8 cellular contexts compared by ENCODE assay signal in genomic region chr11:105609341-105609781, GRCh38. TPM values are rescaled to one million over a fixed set of nuclear protein-coding genes. Genes with fewer than 3 reads are reported as not detected.
DNase-seq lines count a peak whose midpoint lies in the region; ATAC-seq and TF ChIP-seq lines count a peak whose summit lies in the region.

No MANE protein-coding gene starts in this region.

- peak; percentile 79 for ATAC-seq in GM18858 (IDR thresholded peaks at IDR 0.05; ENCODE audit: unreplicated experiment)
- ATAC-seq in HG03135 (IDR thresholded peaks at IDR 0.05; ENCODE audit: unreplicated experiment) = peak; percentile 85

- intact Hi-C loops in CD14-positive monocyte (cut with micrococcal nuclease) = no loop called here

- peaks cover 37 to 40% (median 38%) of the 10 kb centered on the region in 3 donors for H3K27me3 Mint-ChIP-seq in CD14-positive monocyte (ENCODE audit: low read depth in 3 of 3)

- peaks cover 21% of the 10 kb centered on the region for H3K4me1 Mint-ChIP-seq in CD14-positive monocyte

- H3K27ac Mint-ChIP-seq in CD14-positive monocyte = no peak overlapping the region

- H3K9me3 Mint-ChIP-seq in CD14-positive monocyte = peaks cover 0 to 15% (median 5%) of the 10 kb centered on the region in 7 donors

- peak overlapping the region; percentile 31 to 88 for H3K4me3 Mint-ChIP-seq in CD14-positive monocyte

- DNase-seq in CD14-positive monocyte (ENCODE audit: low spot score) (no peak), OCI-M1 (lab: John Stamatoyannopoulos, UW) (peak; percentile 6), epithelial cell of esophagus (ENCODE audit: low read depth) (peak; percentile 56), retina (peak; percentile 75), NCI-H1694 treated with DMSO at 0.1 percent for 48 hours (lab: John Stamatoyannopoulos, UW) (no peak), NCI-H1436 treated with DMSO at 0.1 percent for 48 hours (lab: John Stamatoyannopoulos, UW) (no peak)

- TF ChIP-seq CTCF in CD14-positive monocyte (IDR thresholded peaks at IDR 0.05) (no peak), epithelial cell of esophagus (IDR thresholded peaks at IDR 0.05; ENCODE audit: insufficient read depth, low read depth, low read length, missing control alignments) (peak; percentile 73)

- H3K4me3 ChIP-seq in epithelial cell of esophagus (ENCODE audit: low read length) = no peak overlapping the region

- peaks cover 0 to 6% of the 10 kb centered on the region in 2 donors for H3K36me3 Mint-ChIP-seq in CD14-positive monocyte

RNA-seq across cellular contexts. Expression of gene GRIA4, which starts 0.5 kb away (rescaled TPM):
- not detected for polyA plus RNA-seq in CD14-positive monocyte

Comparison
In these comparisons a context has a peak if more than half of its experiments do, and no peak if none do; other contexts are left out.
1. DNase-seq: peak in OCI-M1 (single experiment), epithelial cell of esophagus (single experiment) and retina (single experiment); none in CD14-positive monocyte (single experiment), NCI-H1694 treated with DMSO at 0.1 percent for 48 hours (single experiment) and NCI-H1436 treated with DMSO at 0.1 percent for 48 hours (single experiment).